ENCODE assay signal across 8 cellular contexts in genomic region chr1:27364696-27365371, GRCh38. TPM values are rescaled to one million over a fixed set of nuclear protein-coding genes. Genes with fewer than 3 reads are reported as not detected.
A peak's percentile ranks its signal among the peaks of the same experiment; 100 is the strongest.
DNase-seq lines count a peak whose midpoint lies in the region; ATAC-seq, FAIRE-seq and TF ChIP-seq lines count a peak whose summit lies in the region.

No MANE protein-coding gene starts in this region.

- H3K36me3 ChIP-seq in left ventricle myocardium inferior (peaks cover 53% of the 10 kb centered on the region), GM12878 (ENCODE audit: control insufficient read depth in 2 of 2, insufficient read depth in 2 of 2, low read length in 1 of 2) (no peaks in the 10 kb centered on the region), upper lobe of right lung (peaks cover 49% of the 10 kb centered on the region)

- no peak for TF ChIP-seq EP300 in GM12878 (IDR thresholded peaks at IDR 0.05; ENCODE audit: borderline replicate concordance in 1 of 2, control insufficient read depth in 1 of 2, low read depth in 2 of 2, low read length in 2 of 2)

- H3K79me2 ChIP-seq in GM12878 (ENCODE audit: control insufficient read depth, insufficient read depth, low read length) = no peaks in the 10 kb centered on the region

- FAIRE-seq in GM12878 (lab: Jason Lieb, UNC) = no peak

- no peaks in the 10 kb centered on the region for H3K27me3 ChIP-seq in left ventricle myocardium inferior (ENCODE audit: low read depth)
- no peaks in the 10 kb centered on the region for H3K27me3 ChIP-seq in GM12878 (replicated peaks in 1 of 2; ENCODE audit: control insufficient read depth in 2 of 2, insufficient read depth in 2 of 2, low read length in 1 of 2)
- H3K27me3 ChIP-seq in upper lobe of right lung = no peaks in the 10 kb centered on the region

- H3K36me3 Mint-ChIP-seq in memory B cell = no peaks in the 10 kb centered on the region

- RAD21 ChIA-PET in GM12878 (lab: Charles Lee; ENCODE audit: unreplicated experiment) = interaction anchor here (1.1 to 2.1 kb wide), 11 partner anchors 7 to 242 kb away, joined by 3 to 16 read pairs (median 6); partner anchors contain the start of genes AHDC1 and CD164L2

- no peaks in the 10 kb centered on the region for H3K9me3 ChIP-seq in left ventricle myocardium inferior (replicated peaks)
- H3K9me3 ChIP-seq in GM12878 (replicated peaks; ENCODE audit: control insufficient read depth, insufficient read depth, low read length) = no peaks in the 10 kb centered on the region
- H3K9me3 ChIP-seq in upper lobe of right lung = no peaks in the 10 kb centered on the region

- H3K27me3 Mint-ChIP-seq in memory B cell = no peaks in the 10 kb centered on the region

- peak overlapping the region; percentile 48 for H3K27ac Mint-ChIP-seq in memory B cell

- no peaks in the 10 kb centered on the region for H3K9me3 Mint-ChIP-seq in memory B cell

- no peak for ATAC-seq in left cardiac atrium
- peak; percentile 5; the same call in 2 of the 3 replicates for ATAC-seq in GM12878
- ATAC-seq in memory B cell (ENCODE audit: low read depth) = no peak
- no peak for ATAC-seq in upper lobe of right lung
- ATAC-seq in GM18502 (IDR thresholded peaks at IDR 0.05; ENCODE audit: poor library complexity, unreplicated experiment) = no peak

- no peak overlapping the region for H3K9ac ChIP-seq in GM12878 (ENCODE audit: control insufficient read depth, insufficient read depth, low read length)

- POLR2A ChIA-PET in GM12878 (lab: Charles Lee) = interaction anchor here (0.8 to 1.5 kb wide), 5 partner anchors 23 to 74 kb away, joined by 3 to 4 read pairs (median 3); partner anchors contain the start of gene SYTL1

- in situ Hi-C loops in GM12878 (cut with MboI) = no loop called here

- SMC1A ChIA-PET in GM12878 (lab: Charles Lee; ENCODE audit: uncharacterized antibody, unreplicated experiment) = interaction anchor here (0.6 to 3.3 kb wide), 9 partner anchors 8 to 265 kb away, joined by 3 to 27 read pairs (median 4); partner anchors contain the start of gene SYTL1

- H3K4me3 Mint-ChIP-seq in memory B cell = peak overlapping the region; percentile 91

- peaks cover 37% of the 10 kb centered on the region for H3K4me1 Mint-ChIP-seq in memory B cell

- no peaks in the 10 kb centered on the region; the same call in 1 of the 2 replicates for H4K20me1 ChIP-seq in GM12878 (ENCODE audit: control insufficient read depth, insufficient read depth)

- BruUV-seq in GM12878 (replicated peaks; lab: Mats Ljungman, UMichigan) = no TSS peak

- intact Hi-C loops in left ventricle myocardium inferior (cut with micrococcal nuclease) (no loop called here), left cardiac atrium (cut with DNase I) (no loop called here), GM12878 (cut with micrococcal nuclease; ENCODE audit: unreplicated experiment) (loop anchor here (5.0 kb wide), 1 partner anchor 43 kb away; the partner anchor contains the start of gene TMEM222), upper lobe of right lung (cut with DNase I) (no loop called here)

- H3K27ac ChIP-seq in left ventricle myocardium inferior (replicated peaks) = peak overlapping the region; percentile 100
- no peak overlapping the region for H3K27ac ChIP-seq in GM12878 (ENCODE audit: control insufficient read depth, insufficient read depth)
- H3K27ac ChIP-seq in upper lobe of right lung = peak overlapping the region; percentile 96

- peaks cover 68% of the 10 kb centered on the region for H3K4me1 ChIP-seq in left ventricle myocardium inferior
- peaks cover 16% of the 10 kb centered on the region for H3K4me1 ChIP-seq in GM12878 (ENCODE audit: control insufficient read depth, insufficient read depth, low read length)
- peaks cover 40% of the 10 kb centered on the region for H3K4me1 ChIP-seq in upper lobe of right lung

- TF ChIP-seq POLR2A in GM12878 (IDR thresholded peaks at IDR 0.05; ENCODE audit: low read depth, low read length) = no peak

- peak overlapping the region; percentile 88 for H3K4me2 ChIP-seq in GM12878 (ENCODE audit: control insufficient read depth, insufficient read depth)

- no peak for TF ChIP-seq RAD21 in GM12878 (IDR thresholded peaks at IDR 0.05; ENCODE audit: insufficient read depth, low read depth, low read length)

- H3K4me3 ChIP-seq in left ventricle myocardium inferior (peak overlapping the region; percentile 91), GM12878 (no peak overlapping the region), upper lobe of right lung (peak overlapping the region; percentile 75)

- no peak for TF ChIP-seq CTCF in left ventricle myocardium inferior (IDR thresholded peaks at IDR 0.05; ENCODE audit: borderline replicate concordance)
- TF ChIP-seq CTCF in GM12878 (IDR thresholded peaks at IDR 0.05 in 2 of 3, conservative IDR thresholded peaks at IDR 0.05 in 1 of 3; ENCODE audit: control insufficient read depth in 2 of 3, extremely low read depth in 1 of 3, insufficient read depth in 1 of 3, low read depth in 3 of 3, low read length in 3 of 3) = no peak
- no peak for TF ChIP-seq CTCF in upper lobe of right lung (IDR thresholded peaks at IDR 0.05)

- H2AFZ ChIP-seq in GM12878 (ENCODE audit: control insufficient read depth, low read depth, low read length) = peak overlapping the region; percentile 90

- CTCF ChIA-PET in GM12878 (lab: Yijun Ruan, JAX) = interaction anchor here (0.9 to 4.7 kb wide), 18 partner anchors 9 to 242 kb away, joined by 3 to 40 read pairs (median 5); no protein-coding TSS in a partner anchor

- DNase-seq in left ventricle myocardium inferior = no peak
- DNase-seq in left cardiac atrium = no peak
- no peak for DNase-seq in GM12878 (ENCODE audit: low read depth, low spot score)
- DNase-seq in memory B cell (ENCODE audit: low spot score in 2 of 2) = no peak
- DNase-seq in upper lobe of right lung = peak; percentile 58
- no peak for DNase-seq in SK-N-DZ (ENCODE audit: low spot score)
- no peak for DNase-seq in NOMO-1 (lab: John Stamatoyannopoulos, UW; ENCODE audit: unreplicated experiment in 2 of 2)

- 62% methylated on average over 11 of the region's 11 CpGs for WGBS in GM12878 (ENCODE audit: insufficient coverage, insufficient replicate concordance, low lambda C conversion rate, missing lambda C conversion rate)

RNA-seq across cellular contexts. Expression of gene MAP3K6, which starts 1.9 kb away (rescaled TPM):
- total RNA-seq in left ventricle myocardium inferior (45.2 TPM), left cardiac atrium (10 to 100 TPM; 51.5 to 64.2 TPM), GM12878 (2014; rRNA removed) (1.5 and 3.4 TPM in 2 replicates), GM12878 (2014; rRNA removed; fragmentation: Illumina TruSeq; extraction: Trizol) (0.31 and 0.83 TPM in 2 replicates), GM12878 (2021) (1.6 and 2.5 TPM in 2 replicates), upper lobe of right lung (144 TPM)
- total RNA-seq in GM12878 (2013; cell fraction: nucleolus; rRNA removed) = 3.9 and 6.4 TPM in 2 replicates
- 0.71 TPM for polyA plus RNA-seq in GM12878 (2011; ENCODE audit: low read depth)
- polyA plus RNA-seq in GM12878 (2011; rRNA removed) (0.69 and 1.2 TPM in 2 replicates), GM12878 (2014; fragmentation: Illumina TruSeq; extraction: Trizol) (0.03 and 0.37 TPM in 2 replicates), GM12878 (2014; fragmentation: Nextera tagmentation; extraction: Ambion mirVana) (under 1 TPM in 1 of 2 experiments, not detected in 1; 0.15 TPM), GM12878 (2014; rRNA removed) (0.60 and 1.6 TPM in 2 replicates), GM12878 (2016; fragmentation: Nextera tagmentation; extraction: Ambion mirVana) (1 to 10 TPM; 1.3 to 1.5 TPM)
- 1.5 and 2.2 TPM in 2 replicates for polyA plus RNA-seq in GM12878 (2011; cell fraction: cytosol; rRNA removed)
- polyA plus RNA-seq in GM12878 (2011; cell fraction: nucleus; rRNA removed) = 9.2 and 13.9 TPM in 2 replicates
- 2.2 and 2.3 TPM in 2 replicates for polyA plus RNA-seq in GM12878 (2012)
- 0.59 and 0.67 TPM in 2 replicates for polyA minus RNA-seq in GM12878 (2011; rRNA and poly(A)+ RNA removed)
- 0.40 and 2.0 TPM in 2 replicates for polyA minus RNA-seq in GM12878 (2011; cell fraction: cytosol; rRNA and poly(A)+ RNA removed)
- polyA minus RNA-seq in GM12878 (2011; cell fraction: nucleus; rRNA and poly(A)+ RNA removed) = 2.2 and 2.9 TPM in 2 replicates
- 1.1 and 1.7 TPM in 2 replicates for polyA plus RNA-seq in SK-N-DZ (2014; cell fraction: cytosol; rRNA removed)
- polyA plus RNA-seq in SK-N-DZ (2014; cell fraction: nucleus; rRNA removed) = 21.1 and 28.0 TPM in 2 replicates

RNA-seq across cellular contexts. Expression of gene FCN3, which starts 9.8 kb away (rescaled TPM):
- total RNA-seq in left ventricle myocardium inferior = 27.3 TPM
- 10 to 100 TPM; 14.2 to 24.5 TPM for total RNA-seq in left cardiac atrium
- not detected in 2 replicates for total RNA-seq in GM12878 (2013; cell fraction: nucleolus; rRNA removed)
- not detected in 2 replicates for total RNA-seq in GM12878 (2014; rRNA removed)
- total RNA-seq in GM12878 (2014; rRNA removed; fragmentation: Illumina TruSeq; extraction: Trizol) = not detected in 2 replicates
- total RNA-seq in GM12878 (2021) = 0.28 and 0.32 TPM in 2 replicates
- polyA plus RNA-seq in GM12878 (2011; ENCODE audit: low read depth) = not detected
- not detected in 2 replicates for polyA plus RNA-seq in GM12878 (2011; rRNA removed)
- polyA plus RNA-seq in GM12878 (2011; cell fraction: cytosol; rRNA removed) = not detected in 2 replicates
- 0.12 TPM in 1 of 2 replicates, not detected in the other for polyA plus RNA-seq in GM12878 (2011; cell fraction: nucleus; rRNA removed)
- polyA plus RNA-seq in GM12878 (2012) = not detected in 2 replicates
- not detected in 2 replicates for polyA plus RNA-seq in GM12878 (2014; fragmentation: Illumina TruSeq; extraction: Trizol)
- not detected for polyA plus RNA-seq in GM12878 (2014; fragmentation: Nextera tagmentation; extraction: Ambion mirVana)
- polyA plus RNA-seq in GM12878 (2014; rRNA removed) = not detected in 2 replicates
- polyA plus RNA-seq in GM12878 (2016; fragmentation: Nextera tagmentation; extraction: Ambion mirVana) = not detected
- polyA minus RNA-seq in GM12878 (2011; rRNA and poly(A)+ RNA removed) = not detected in 2 replicates
- not detected in 2 replicates for polyA minus RNA-seq in GM12878 (2011; cell fraction: cytosol; rRNA and poly(A)+ RNA removed)
- polyA minus RNA-seq in GM12878 (2011; cell fraction: nucleus; rRNA and poly(A)+ RNA removed) = not detected in 2 replicates
- 826 TPM for total RNA-seq in upper lobe of right lung
- not detected in 2 replicates for polyA plus RNA-seq in SK-N-DZ (2014; cell fraction: cytosol; rRNA removed)
- not detected in 2 replicates for polyA plus RNA-seq in SK-N-DZ (2014; cell fraction: nucleus; rRNA removed)

RNA-seq across cellular contexts. Expression of gene CD164L2, which starts 18.3 kb away (rescaled TPM):
- total RNA-seq in left ventricle myocardium inferior = not detected
- not detected for total RNA-seq in left cardiac atrium
- total RNA-seq in GM12878 (2013; cell fraction: nucleolus; rRNA removed) = not detected in 2 replicates
- total RNA-seq in GM12878 (2014; rRNA removed) = not detected in 2 replicates
- total RNA-seq in GM12878 (2014; rRNA removed; fragmentation: Illumina TruSeq; extraction: Trizol) = not detected in 2 replicates
- total RNA-seq in GM12878 (2021) = not detected in 2 replicates
- not detected for polyA plus RNA-seq in GM12878 (2011; ENCODE audit: low read depth)
- polyA plus RNA-seq in GM12878 (2011; rRNA removed) = not detected in 2 replicates
- polyA plus RNA-seq in GM12878 (2011; cell fraction: cytosol; rRNA removed) = not detected in 2 replicates
- not detected in 2 replicates for polyA plus RNA-seq in GM12878 (2011; cell fraction: nucleus; rRNA removed)
- 0.07 TPM in 1 of 2 replicates, not detected in the other for polyA plus RNA-seq in GM12878 (2012)
- not detected in 2 replicates for polyA plus RNA-seq in GM12878 (2014; fragmentation: Illumina TruSeq; extraction: Trizol)
- polyA plus RNA-seq in GM12878 (2014; fragmentation: Nextera tagmentation; extraction: Ambion mirVana) = not detected
- polyA plus RNA-seq in GM12878 (2014; rRNA removed) = not detected in 2 replicates
- polyA plus RNA-seq in GM12878 (2016; fragmentation: Nextera tagmentation; extraction: Ambion mirVana) = not detected
- not detected in 2 replicates for polyA minus RNA-seq in GM12878 (2011; rRNA and poly(A)+ RNA removed)
- polyA minus RNA-seq in GM12878 (2011; cell fraction: cytosol; rRNA and poly(A)+ RNA removed) = not detected in 2 replicates
- not detected in 2 replicates for polyA minus RNA-seq in GM12878 (2011; cell fraction: nucleus; rRNA and poly(A)+ RNA removed)
- total RNA-seq in upper lobe of right lung = 1.2 TPM
- polyA plus RNA-seq in SK-N-DZ (2014; cell fraction: cytosol; rRNA removed) = not detected in 2 replicates
- not detected in 2 replicates for polyA plus RNA-seq in SK-N-DZ (2014; cell fraction: nucleus; rRNA removed)

RNA-seq across cellular contexts. Expression of gene SYTL1, which starts 23.0 kb away (rescaled TPM):
- 1.1 TPM for total RNA-seq in left ventricle myocardium inferior
- total RNA-seq in left cardiac atrium = 1 to 10 TPM in 1 of 2 donors, under 1 TPM in 1; 0.81 to 2.4 TPM
- 12.0 and 13.7 TPM in 2 replicates for total RNA-seq in GM12878 (2013; cell fraction: nucleolus; rRNA removed)
- 37.2 and 42.5 TPM in 2 replicates for total RNA-seq in GM12878 (2014; rRNA removed)
- 6.2 and 8.1 TPM in 2 replicates for total RNA-seq in GM12878 (2014; rRNA removed; fragmentation: Illumina TruSeq; extraction: Trizol)
- total RNA-seq in GM12878 (2021) = 37.5 and 38.6 TPM in 2 replicates
- polyA plus RNA-seq in GM12878 (2011; ENCODE audit: low read depth) = 13.8 TPM
- polyA plus RNA-seq in GM12878 (2011; rRNA removed) = 1.5 and 2.7 TPM in 2 replicates
- polyA plus RNA-seq in GM12878 (2011; cell fraction: cytosol; rRNA removed) = 4.7 and 7.5 TPM in 2 replicates
- 55.7 and 74.6 TPM in 2 replicates for polyA plus RNA-seq in GM12878 (2011; cell fraction: nucleus; rRNA removed)
- 31.4 and 46.3 TPM in 2 replicates for polyA plus RNA-seq in GM12878 (2012)
- 1.2 and 3.7 TPM in 2 replicates for polyA plus RNA-seq in GM12878 (2014; fragmentation: Illumina TruSeq; extraction: Trizol)
- 1 to 10 TPM in 1 of 2 experiments, under 1 TPM in 1; 0.72 to 3.5 TPM for polyA plus RNA-seq in GM12878 (2014; fragmentation: Nextera tagmentation; extraction: Ambion mirVana)
- polyA plus RNA-seq in GM12878 (2014; rRNA removed) = 45.6 and 59.4 TPM in 2 replicates
- polyA plus RNA-seq in GM12878 (2016; fragmentation: Nextera tagmentation; extraction: Ambion mirVana) = 10 to 100 TPM; 21.5 to 33.9 TPM
- polyA minus RNA-seq in GM12878 (2011; rRNA and poly(A)+ RNA removed) = 3.4 and 3.9 TPM in 2 replicates
- 1.1 and 1.7 TPM in 2 replicates for polyA minus RNA-seq in GM12878 (2011; cell fraction: cytosol; rRNA and poly(A)+ RNA removed)
- 5.9 and 6.8 TPM in 2 replicates for polyA minus RNA-seq in GM12878 (2011; cell fraction: nucleus; rRNA and poly(A)+ RNA removed)
- total RNA-seq in upper lobe of right lung = 30.6 TPM
- polyA plus RNA-seq in SK-N-DZ (2014; cell fraction: cytosol; rRNA removed) = 0.56 and 0.86 TPM in 2 replicates
- polyA plus RNA-seq in SK-N-DZ (2014; cell fraction: nucleus; rRNA removed) = 2.0 and 5.2 TPM in 2 replicates

RNA-seq across cellular contexts. Expression of gene GPR3, which starts 27.6 kb away (rescaled TPM):
- total RNA-seq in left ventricle myocardium inferior = 0.16 TPM
- 10 to 100 TPM in 1 of 2 donors, 1 to 10 TPM in 1; 1.7 to 12.4 TPM for total RNA-seq in left cardiac atrium
- 0.37 and 0.69 TPM in 2 replicates for total RNA-seq in GM12878 (2013; cell fraction: nucleolus; rRNA removed)
- total RNA-seq in GM12878 (2014; rRNA removed) = 0.16 and 0.45 TPM in 2 replicates
- 0.14 TPM in 1 of 2 replicates, not detected in the other for total RNA-seq in GM12878 (2014; rRNA removed; fragmentation: Illumina TruSeq; extraction: Trizol)
- total RNA-seq in GM12878 (2021) = 0.33 and 0.56 TPM in 2 replicates
- not detected for polyA plus RNA-seq in GM12878 (2011; ENCODE audit: low read depth)
- 0.48 and 1.4 TPM in 2 replicates for polyA plus RNA-seq in GM12878 (2011; rRNA removed)
- polyA plus RNA-seq in GM12878 (2011; cell fraction: cytosol; rRNA removed) = 2.5 TPM in 2 replicates
- 3.4 and 4.4 TPM in 2 replicates for polyA plus RNA-seq in GM12878 (2011; cell fraction: nucleus; rRNA removed)
- polyA plus RNA-seq in GM12878 (2012) = 0.27 and 0.37 TPM in 2 replicates
- polyA plus RNA-seq in GM12878 (2014; fragmentation: Illumina TruSeq; extraction: Trizol) = 0.40 and 0.57 TPM in 2 replicates
- polyA plus RNA-seq in GM12878 (2014; fragmentation: Nextera tagmentation; extraction: Ambion mirVana) = not detected
- polyA plus RNA-seq in GM12878 (2014; rRNA removed) = 0.44 and 0.63 TPM in 2 replicates
- polyA plus RNA-seq in GM12878 (2016; fragmentation: Nextera tagmentation; extraction: Ambion mirVana) = under 1 TPM; 0.72 to 0.96 TPM
- 1.8 and 1.9 TPM in 2 replicates for polyA minus RNA-seq in GM12878 (2011; rRNA and poly(A)+ RNA removed)
- polyA minus RNA-seq in GM12878 (2011; cell fraction: cytosol; rRNA and poly(A)+ RNA removed) = 0.73 and 1.6 TPM in 2 replicates
- 1.5 and 2.7 TPM in 2 replicates for polyA minus RNA-seq in GM12878 (2011; cell fraction: nucleus; rRNA and poly(A)+ RNA removed)
- 0.90 TPM for total RNA-seq in upper lobe of right lung
- 0.71 and 0.82 TPM in 2 replicates for polyA plus RNA-seq in SK-N-DZ (2014; cell fraction: cytosol; rRNA removed)
- 0.53 and 0.73 TPM in 2 replicates for polyA plus RNA-seq in SK-N-DZ (2014; cell fraction: nucleus; rRNA removed)

Comparison
In these comparisons a context has a peak if more than half of its experiments do, and no peak if none do; other contexts are left out.
1. RNA of gene FCN3, which starts 9.8 kb away (total RNA-seq): 826 TPM in upper lobe of right lung (single experiment); 27.3 TPM in left ventricle myocardium inferior (single experiment), 14.2 to 24.5 TPM in left cardiac atrium and 0.28 to 0.32 TPM in GM12878; every median in the first group is over 10 times any median in the second.